Comparison of ENCODE assay signal across 8 cellular contexts in the genomic region with DNA sequence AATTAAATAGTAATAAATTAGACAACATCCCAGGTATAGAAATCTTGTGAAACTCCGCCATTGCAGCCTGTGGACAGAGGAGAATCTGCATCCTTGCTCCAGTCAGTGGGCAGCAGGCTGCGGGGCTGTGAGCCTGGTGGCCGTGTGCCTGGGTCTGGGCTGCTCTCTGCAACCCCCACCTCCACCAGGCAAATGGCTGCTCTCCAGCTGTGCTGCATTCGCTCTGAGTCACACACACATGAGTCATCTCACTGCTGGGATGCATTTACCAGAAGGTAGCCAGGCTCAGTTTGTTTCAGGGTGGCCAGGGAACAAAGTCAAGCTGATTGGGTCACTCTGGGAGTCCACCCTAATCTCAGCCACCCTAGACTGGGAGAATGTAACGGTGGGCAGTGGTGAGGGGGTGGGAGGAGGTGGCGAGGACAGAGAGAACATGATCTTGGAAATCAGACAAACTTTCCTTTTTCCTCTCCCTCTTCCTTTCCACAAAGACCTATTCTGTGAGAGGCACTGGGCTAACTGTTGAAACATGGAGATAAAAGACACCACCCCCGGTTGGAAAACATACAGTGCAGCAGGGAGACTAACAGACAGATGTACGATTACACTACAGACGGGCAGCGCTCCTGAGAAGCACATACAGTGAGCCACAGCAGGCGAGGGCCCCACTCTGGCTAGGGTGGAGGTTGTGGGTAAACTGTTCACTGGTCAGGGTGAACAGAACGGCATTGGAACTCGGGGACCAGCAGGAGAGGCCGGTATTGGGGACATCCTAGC. TPM values are rescaled to one million over a fixed set of nuclear protein-coding genes. Genes with fewer than 3 reads are reported as not detected.
A peak's percentile ranks its signal among the peaks of the same experiment; 100 is the strongest.
DNase-seq lines count a peak whose midpoint lies in the region; ATAC-seq and TF ChIP-seq lines count a peak whose summit lies in the region.

No MANE protein-coding gene starts in this region.

- H3K36me3 ChIP-seq in SJSA1 (peaks cover 70% of the 10 kb centered on the region), endodermal cell (ENCODE audit: control insufficient read depth, insufficient read depth, low read length) (peaks cover 35% of the 10 kb centered on the region)

- WGBS in endodermal cell (ENCODE audit: insufficient coverage in 1 of 2, insufficient read length in 1 of 2), 2 experiments: 35 to 64% methylated on average over 8 to 12 of the region's 14 CpGs

- H3K9ac ChIP-seq in endodermal cell (ENCODE audit: extremely low read depth, low read length, poor library complexity, severe bottlenecking): peak overlapping the region; percentile 12

- H3K27ac Mint-ChIP-seq in endodermal cell: peak overlapping the region; percentile 97
- peak overlapping the region; percentile 24 for H3K27ac Mint-ChIP-seq in memory B cell

- DNase-seq in AG09309 (ENCODE audit: low read depth) (peak; percentile 77), SJSA1 (ENCODE audit: low read depth in 1 of 2, low spot score in 2 of 2) (peak; percentile 95 to 98), endodermal cell (peak; percentile 94), memory B cell (ENCODE audit: low spot score in 2 of 2) (no peak), KBM-7 (no peak)
- DNase-seq in stimulated activated naive CD8-positive, alpha-beta T cell treated with anti-CD3 and anti-CD28 coated beads, Interleukin-15, Interleukin-2, amounts not matched to agents 100 U/mL and 50 U/mL, for 24 hours: peak; percentile 50

- peak overlapping the region; percentile 72 for H3K27ac ChIP-seq in SJSA1
- H3K27ac ChIP-seq in endodermal cell (ENCODE audit: low read depth, low read length): peak overlapping the region; percentile 66

- ATAC-seq in GM18907 (IDR thresholded peaks at IDR 0.05; ENCODE audit: unreplicated experiment): peak; percentile 89
- ATAC-seq in HG03354 (IDR thresholded peaks at IDR 0.05; ENCODE audit: poor library complexity, severe bottlenecking, unreplicated experiment): peak; percentile 89
- no peak for ATAC-seq in memory B cell (ENCODE audit: low read depth)
- ATAC-seq in stimulated activated naive CD8-positive, alpha-beta T cell treated with anti-CD3 and anti-CD28 coated beads, Interleukin-15, Interleukin-2, amounts not matched to agents 100 U/mL and 50 U/mL, for 24 hours: peak; percentile 89

- H3K9me3 ChIP-seq in SJSA1 (replicated peaks) (no peaks in the 10 kb centered on the region), endodermal cell (ENCODE audit: control insufficient read depth, low read length) (no peaks in the 10 kb centered on the region)

- TF ChIP-seq CTCF in AG09309 (IDR thresholded peaks at IDR 0.05; ENCODE audit: control insufficient read depth, insufficient read depth, low read depth, low read length, missing control alignments) (no peak), endodermal cell (conservative IDR thresholded peaks at IDR 0.05) (no peak)

- in situ Hi-C loops in KBM-7 (cut with MboI; ENCODE audit: low pct_unique_long_range_greater_than_20kb, low sequenced_read_pairs): no loop called here

- H3K4me3 Mint-ChIP-seq in endodermal cell: no peak overlapping the region
- no peak overlapping the region for H3K4me3 Mint-ChIP-seq in memory B cell

- H3K4me1 Mint-ChIP-seq in endodermal cell (peaks cover 26% of the 10 kb centered on the region), memory B cell (peaks cover under 1% of the 10 kb centered on the region)

- H3K4me3 ChIP-seq in AG09309 (ENCODE audit: control insufficient read depth, low read depth, low read length) (peak overlapping the region; percentile 11; the same call in 1 of the 2 replicates), SJSA1 (peak overlapping the region; percentile 1; the same call in 1 of the 2 replicates), endodermal cell (ENCODE audit: low read length) (peak overlapping the region; percentile 16)

- H3K27me3 ChIP-seq in SJSA1 (replicated peaks): no peaks in the 10 kb centered on the region
- H3K27me3 ChIP-seq in endodermal cell (ENCODE audit: control insufficient read depth, insufficient read depth, low read length, poor library complexity, severe bottlenecking): no peaks in the 10 kb centered on the region

- H3K27me3 Mint-ChIP-seq in endodermal cell (ENCODE audit: insufficient read depth): no peaks in the 10 kb centered on the region
- H3K27me3 Mint-ChIP-seq in memory B cell: no peaks in the 10 kb centered on the region

- H3K4me1 ChIP-seq in SJSA1 (replicated peaks) (peaks cover 88% of the 10 kb centered on the region), endodermal cell (ENCODE audit: control insufficient read depth, insufficient read depth, low read length) (peaks cover 12% of the 10 kb centered on the region)

- H3K36me3 Mint-ChIP-seq in endodermal cell (ENCODE audit: low read depth): peaks cover 39% of the 10 kb centered on the region
- H3K36me3 Mint-ChIP-seq in memory B cell: peaks cover 33% of the 10 kb centered on the region

- no peaks in the 10 kb centered on the region for H3K9me3 Mint-ChIP-seq in endodermal cell
- H3K9me3 Mint-ChIP-seq in memory B cell: no peaks in the 10 kb centered on the region

RNA-seq across cellular contexts. Expression of a gene that starts 59.2 kb away (rescaled TPM):
- total RNA-seq in SJSA1 (2014; rRNA removed; shearing (Covaris generic)): 59.7 and 98.1 TPM in 2 replicates
- total RNA-seq in endodermal cell: 10 to 100 TPM; 16.9 to 20.5 TPM
- 13.4 TPM for polyA plus RNA-seq in endodermal cell (2013, experiment 1 of 2)
- 13.2 TPM for polyA plus RNA-seq in endodermal cell (2013, experiment 2 of 2)

Comparison
In these comparisons a context has a peak if more than half of its experiments do, and no peak if none do; other contexts are left out.
1. DNase-seq: peak in AG09309 (single experiment), SJSA1 (2 of 2), endodermal cell (single experiment) and stimulated activated naive CD8-positive, alpha-beta T cell treated with anti-CD3 and anti-CD28 coated beads, Interleukin-15, Interleukin-2, amounts not matched to agents 100 U/mL and 50 U/mL, for 24 hours (single experiment); none in memory B cell (0 of 2) and KBM-7 (single experiment).
2. Peak in every context shown above with its lines, with median percentiles within 50 percentile points of each other: H3K4me3 ChIP-seq.